In genomic region chr16:74570412-74571301, GRCh38 we compare ENCODE assay signal across 1 cellular context.
TF ChIP-seq lines count a peak whose summit lies in the region.

No MANE protein-coding gene starts in this region.

TF ChIP-seq in HCT116, 20 proteins besides CTCF, POLR2A, EP300 and RAD21 (continued from another document):
- TF ChIP-seq, protein P1, sequence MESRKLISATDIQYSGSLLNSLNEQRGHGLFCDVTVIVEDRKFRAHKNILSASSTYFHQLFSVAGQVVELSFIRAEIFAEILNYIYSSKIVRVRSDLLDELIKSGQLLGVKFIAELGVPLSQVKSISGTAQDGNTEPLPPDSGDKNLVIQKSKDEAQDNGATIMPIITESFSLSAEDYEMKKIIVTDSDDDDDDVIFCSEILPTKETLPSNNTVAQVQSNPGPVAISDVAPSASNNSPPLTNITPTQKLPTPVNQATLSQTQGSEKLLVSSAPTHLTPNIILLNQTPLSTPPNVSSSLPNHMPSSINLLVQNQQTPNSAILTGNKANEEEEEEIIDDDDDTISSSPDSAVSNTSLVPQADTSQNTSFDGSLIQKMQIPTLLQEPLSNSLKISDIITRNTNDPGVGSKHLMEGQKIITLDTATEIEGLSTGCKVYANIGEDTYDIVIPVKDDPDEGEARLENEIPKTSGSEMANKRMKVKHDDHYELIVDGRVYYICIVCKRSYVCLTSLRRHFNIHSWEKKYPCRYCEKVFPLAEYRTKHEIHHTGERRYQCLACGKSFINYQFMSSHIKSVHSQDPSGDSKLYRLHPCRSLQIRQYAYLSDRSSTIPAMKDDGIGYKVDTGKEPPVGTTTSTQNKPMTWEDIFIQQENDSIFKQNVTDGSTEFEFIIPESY (IDR thresholded peaks at IDR 0.05; ENCODE audit: extremely low read depth, insufficient replicate concordance, low read length) = no peak
- no peak for TF ChIP-seq EZH2 (IDR thresholded peaks at IDR 0.05)
- TF ChIP-seq CEBPB (IDR thresholded peaks at IDR 0.05; ENCODE audit: low read depth) = no peak
- no peak for TF ChIP-seq YY1 (IDR thresholded peaks at IDR 0.05; ENCODE audit: extremely low read depth, insufficient replicate concordance, low read depth, low read length)
